ENCODE assay signal across 1 cellular context in genomic region chr3:184360070-184360833, GRCh38.
TF ChIP-seq lines count a peak whose summit lies in the region.

No MANE protein-coding gene starts in this region.

TF ChIP-seq in IMR-90, 13 proteins besides CTCF, POLR2A, EP300 and RAD21 (continued from another document):
- TF ChIP-seq BHLHE40 (IDR thresholded peaks at IDR 0.05; ENCODE audit: low read depth, low read length) = no peak
- no peak for TF ChIP-seq MAFK (IDR thresholded peaks at IDR 0.05; ENCODE audit: low read depth, low read length)
- no peak for TF ChIP-seq USF2 (IDR thresholded peaks at IDR 0.05; ENCODE audit: low read depth, low read length)
- no peak for TF ChIP-seq FOS (IDR thresholded peaks at IDR 0.05; ENCODE audit: low read depth, low read length)
- no peak for TF ChIP-seq CEBPB (IDR thresholded peaks at IDR 0.05; ENCODE audit: low read depth, low read length)
- TF ChIP-seq MAZ (IDR thresholded peaks at IDR 0.05; ENCODE audit: borderline replicate concordance, low read depth, low read length) = no peak
- TF ChIP-seq RCOR1 (IDR thresholded peaks at IDR 0.05; ENCODE audit: insufficient replicate concordance, low read length) = no peak
- no peak for TF ChIP-seq NFE2L2 (IDR thresholded peaks at IDR 0.05; ENCODE audit: low read depth, low read length)
- TF ChIP-seq MXI1 (IDR thresholded peaks at IDR 0.05; ENCODE audit: borderline replicate concordance, low read depth, low read length) = no peak
TF ChIP-seq in IMR-90: peak in this region for 0.
